10 cellular contexts compared by ENCODE assay signal in genomic region chr17:82104797-82105416, GRCh38. TPM values are rescaled to one million over a fixed set of nuclear protein-coding genes. Genes with fewer than 3 reads are reported as not detected.
A peak's percentile ranks its signal among the peaks of the same experiment; 100 is the strongest.
DNase-seq lines count a peak whose midpoint lies in the region; ATAC-seq, FAIRE-seq and TF ChIP-seq lines count a peak whose summit lies in the region.
"Had no signal": no experiment of that assay in that cellular context is flagged by ENCODE, and none has a peak within 500 bp of the region (broad histone marks: within the 10 kb centered on the region; RNA-seq: fewer than 3 reads in every experiment).

No MANE protein-coding gene starts in this region.

- ATAC-seq in HG02642 (IDR thresholded peaks at IDR 0.05; ENCODE audit: poor library complexity, unreplicated experiment): no peak

- H3K27ac ChIP-seq in DOHH2 (ENCODE audit: low read depth, low read length) (no peak overlapping the region), parathyroid adenoma (peak overlapping the region; percentile 88)

- no peaks in the 10 kb centered on the region for H4K20me1 ChIP-seq in DOHH2 (ENCODE audit: control insufficient read depth, insufficient read depth, low read depth, low read length)

- H3K9me3 Mint-ChIP-seq in brain: peaks cover 0 to 3% (median 0%) of the 10 kb centered on the region in 5 experiments

- H3K9me3 ChIP-seq in DOHH2 (ENCODE audit: control insufficient read depth, insufficient read depth, low read length): no peaks in the 10 kb centered on the region
- no peaks in the 10 kb centered on the region for H3K9me3 ChIP-seq in parathyroid adenoma (ENCODE audit: control insufficient read depth, low read length)

- H3K4me2 ChIP-seq in DOHH2 (ENCODE audit: low read length) (peak overlapping the region; percentile 92; the same call in 1 of the 2 replicates), parathyroid adenoma (ENCODE audit: low read length) (peak overlapping the region; percentile 25)

- H3K36me3 ChIP-seq in DOHH2 (ENCODE audit: control insufficient read depth, low read length): peaks cover 14% of the 10 kb centered on the region
- no peaks in the 10 kb centered on the region for H3K36me3 ChIP-seq in parathyroid adenoma (ENCODE audit: control insufficient read depth, insufficient read depth, low read length)

- FAIRE-seq in GM12891 (lab: Jason Lieb, UNC): no peak
- FAIRE-seq: G401.6 had no signal

- H3K4me1 Mint-ChIP-seq in brain: peaks cover 48% of the 10 kb centered on the region

- H3K27me3 Mint-ChIP-seq in brain: no peaks in the 10 kb centered on the region

- DNase-seq in LNCaP clone FGC (ENCODE audit: low read depth): no peak
- no peak for DNase-seq in NCI-H510A (lab: John Stamatoyannopoulos, UW)
- DNase-seq in GM12891 (ENCODE audit: insufficient read length, low spot score): no peak
- no peak for DNase-seq in activated CD4-positive, CD25-positive, alpha-beta regulatory T cell (lab: John Stamatoyannopoulos, UW)
- DNase-seq: T-helper 9 cell had no signal

- H3K4me1 ChIP-seq in DOHH2 (ENCODE audit: control insufficient read depth, low read length) (peaks cover 46% of the 10 kb centered on the region), parathyroid adenoma (peaks cover 36% of the 10 kb centered on the region)

- no peak overlapping the region for H3K4me3 ChIP-seq in DOHH2 (ENCODE audit: low read length)
- H3K4me3 ChIP-seq in LNCaP clone FGC (ENCODE audit: low read depth, low read length): peak overlapping the region; percentile 53
- no peak overlapping the region for H3K4me3 ChIP-seq in parathyroid adenoma (ENCODE audit: low read depth, low read length)

- TF ChIP-seq CTCF in DOHH2 (IDR thresholded peaks at IDR 0.05; ENCODE audit: low read depth, low read length, poor library complexity, severe bottlenecking): no peak
- no peak for TF ChIP-seq CTCF in LNCaP clone FGC (IDR thresholded peaks at IDR 0.05; ENCODE audit: control insufficient read depth, extremely low read depth, insufficient read depth)
- TF ChIP-seq CTCF in brain (conservative IDR thresholded peaks at IDR 0.05): no peak
- TF ChIP-seq CTCF in parathyroid adenoma (IDR thresholded peaks at IDR 0.05): no peak

- H3K4me3 Mint-ChIP-seq in brain: no peak overlapping the region

- H3K36me3 Mint-ChIP-seq in brain: peaks cover 13% of the 10 kb centered on the region

- H2AFZ ChIP-seq in parathyroid adenoma: no peak overlapping the region

- H3K9me2 ChIP-seq in DOHH2 (replicated peaks; ENCODE audit: control insufficient read depth, low read length): no peaks in the 10 kb centered on the region

- no peak for TF ChIP-seq POLR2A in GM12891 (IDR thresholded peaks at IDR 0.05; ENCODE audit: low read depth, low read length)

- H3F3A ChIP-seq in DOHH2 (ENCODE audit: control insufficient read depth, insufficient read depth): peaks cover 9% of the 10 kb centered on the region

- H3K27me3 ChIP-seq in DOHH2 (ENCODE audit: control insufficient read depth, low read length): no peaks in the 10 kb centered on the region
- no peaks in the 10 kb centered on the region for H3K27me3 ChIP-seq in parathyroid adenoma (ENCODE audit: control insufficient read depth, insufficient read depth, low read length)

- peak overlapping the region in 4 of 5 experiments; percentile 53 to 84 (median 66) for H3K27ac Mint-ChIP-seq in brain

- no peak overlapping the region for H3K9ac ChIP-seq in parathyroid adenoma

- H3K79me2 ChIP-seq in DOHH2 (ENCODE audit: control insufficient read depth, low read length) (peaks cover 11% of the 10 kb centered on the region), parathyroid adenoma (no peaks in the 10 kb centered on the region)

TF ChIP-seq in GM12891, 5 proteins besides CTCF, POLR2A, EP300 and RAD21:
- TF ChIP-seq POLR2AphosphoS5 (IDR thresholded peaks at IDR 0.05; ENCODE audit: low read depth, low read length) (no peak), SPI1 (IDR thresholded peaks at IDR 0.05; ENCODE audit: low read depth, low read length) (no peak), PAX5 (IDR thresholded peaks at IDR 0.05; ENCODE audit: insufficient read depth, low read length, severe bottlenecking) (no peak), POU2F2 (IDR thresholded peaks at IDR 0.05; ENCODE audit: low read depth, low read length) (no peak), TAF1 (IDR thresholded peaks at IDR 0.05; ENCODE audit: low read depth, low read length) (no peak)
TF ChIP-seq in GM12891: peak in this region for 0.

RNA-seq across cellular contexts. Expression of gene FASN, which starts 6.9 kb away (rescaled TPM):
- 170 TPM for polyA plus RNA-seq in brain (ENCODE audit: insufficient read depth, low read depth, low replicate concordance)
- 59.2 TPM for polyA plus RNA-seq in GM12891 (2012; ENCODE audit: low read depth, missing spikeins)

RNA-seq across cellular contexts. Expression of gene DUS1L, which starts 39.3 kb away (rescaled TPM):
- 110 TPM for polyA plus RNA-seq in brain (ENCODE audit: insufficient read depth, low read depth, low replicate concordance)
- 77.3 TPM for polyA plus RNA-seq in GM12891 (2012; ENCODE audit: low read depth, missing spikeins)

RNA-seq across cellular contexts. Expression of gene GPS1, which starts 53.2 kb away (rescaled TPM):
- polyA plus RNA-seq in brain (ENCODE audit: insufficient read depth, low read depth, low replicate concordance): 231 TPM
- polyA plus RNA-seq in GM12891 (2012; ENCODE audit: low read depth, missing spikeins): 48.7 TPM

RNA-seq across cellular contexts. Expression of gene RFNG, which starts 53.3 kb away (rescaled TPM):
- polyA plus RNA-seq in brain (ENCODE audit: insufficient read depth, low read depth, low replicate concordance): 45.0 TPM
- polyA plus RNA-seq in GM12891 (2012; ENCODE audit: low read depth, missing spikeins): 13.8 TPM
